In genomic region chr7:91164948-91165845, GRCh38 we compare ENCODE assay signal across 8 cellular contexts.
A peak's percentile ranks its signal among the peaks of the same experiment; 100 is the strongest.
DNase-seq lines count a peak whose midpoint lies in the region; ATAC-seq and TF ChIP-seq lines count a peak whose summit lies in the region.

No MANE protein-coding gene starts in this region.

- H4K5ac ChIP-seq in mesendoderm (ENCODE audit: low read length): no peak overlapping the region

- no peak overlapping the region for H3K4me2 ChIP-seq in mesendoderm (ENCODE audit: low read length)

- no peaks in the 10 kb centered on the region for H3K36me3 ChIP-seq in suprapubic skin
- no peaks in the 10 kb centered on the region for H3K36me3 ChIP-seq in mesendoderm (ENCODE audit: control insufficient read depth, insufficient read depth, low read length)

- ATAC-seq in GM19452 (IDR thresholded peaks at IDR 0.05; ENCODE audit: unreplicated experiment): peak; percentile 88
- peak; percentile 85 for ATAC-seq in HG03457 (IDR thresholded peaks at IDR 0.05; ENCODE audit: unreplicated experiment)

- TF ChIP-seq POLR2A in suprapubic skin (IDR thresholded peaks at IDR 0.05): no peak

- H3K4me3 ChIP-seq in cardiac fibroblast (replicated peaks in 1 of 2; ENCODE audit: low read depth in 2 of 2, low read length in 2 of 2) (peak overlapping the region in 1 of 2 donors; percentile 24), suprapubic skin (no peak overlapping the region), mesendoderm (ENCODE audit: low read length) (no peak overlapping the region)

- H3K27ac ChIP-seq in suprapubic skin: peak overlapping the region; percentile 27
- no peak overlapping the region for H3K27ac ChIP-seq in mesendoderm (ENCODE audit: low read depth, low read length)

- H4K8ac ChIP-seq in mesendoderm (ENCODE audit: low read depth, low read length): no peak overlapping the region

- H3K18ac ChIP-seq in mesendoderm (ENCODE audit: low read length): no peak overlapping the region

- TF ChIP-seq CTCF in cardiac fibroblast (IDR thresholded peaks at IDR 0.05; ENCODE audit: low read depth, low read length): no peak
- no peak for TF ChIP-seq CTCF in suprapubic skin (IDR thresholded peaks at IDR 0.05)

- no peak overlapping the region for H3K9ac ChIP-seq in mesendoderm (ENCODE audit: low read length)

- WGBS in suprapubic skin: 56% methylated on average over 9 of the region's 9 CpGs
- no CpG with 5 or more reads among the region's 9 CpGs for WGBS in mesendoderm (ENCODE audit: extremely low coverage, insufficient coverage, low lambda C conversion rate)

- no peak overlapping the region for H2AK5ac ChIP-seq in mesendoderm (ENCODE audit: low read length)

- H2BK15ac ChIP-seq in mesendoderm (replicated peaks; ENCODE audit: low read depth): no peak overlapping the region

- no peaks in the 10 kb centered on the region for H3K9me3 ChIP-seq in suprapubic skin

- H2BK5ac ChIP-seq in mesendoderm (ENCODE audit: low read length): no peak overlapping the region

- no peaks in the 10 kb centered on the region for H3K79me2 ChIP-seq in mesendoderm (ENCODE audit: control insufficient read depth, insufficient read depth, low read length)

- H3K23ac ChIP-seq in mesendoderm (ENCODE audit: low read length): no peak overlapping the region

- no peak overlapping the region for H3K4ac ChIP-seq in mesendoderm (ENCODE audit: low read depth, low read length)

- H3K4me1 ChIP-seq in suprapubic skin (no peaks in the 10 kb centered on the region), mesendoderm (ENCODE audit: control insufficient read depth, low read depth, low read length) (peaks cover 2% of the 10 kb centered on the region)

- no peaks in the 10 kb centered on the region for H3K79me1 ChIP-seq in mesendoderm (ENCODE audit: low read length)

- H3K56ac ChIP-seq in mesendoderm (ENCODE audit: low read length): no peak overlapping the region

- DNase-seq in AG20443 (ENCODE audit: low spot score) (peak; percentile 77), cardiac fibroblast (ENCODE audit: low read depth in 2 of 2) (peak; percentile 73 to 91), suprapubic skin (ENCODE audit: low spot score in 2 of 2) (no peak), mesendoderm (no peak)
- DNase-seq in activated CD4-positive, CD25-positive, alpha-beta regulatory T cell treated with anti-CD3 and anti-CD28 coated beads, Interleukin-2, amount 50 U/mL, for 72 hours: no peak
- DNase-seq in NK-92 treated with Interleukin-12 subunit alpha and Interleukin-12 subunit beta, amount 100 ng/mL, for 24 hours (lab: John Stamatoyannopoulos, UW): no peak

- TF ChIP-seq EP300 in suprapubic skin (IDR thresholded peaks at IDR 0.05): no peak

- H3K27me3 ChIP-seq in suprapubic skin (no peaks in the 10 kb centered on the region), mesendoderm (ENCODE audit: insufficient read depth, low read length, poor library complexity) (no peaks in the 10 kb centered on the region)

- H2BK120ac ChIP-seq in mesendoderm (ENCODE audit: low read depth, low read length): no peak overlapping the region

Comparison
In these comparisons a context has a peak if more than half of its experiments do, and no peak if none do; other contexts are left out.
1. DNase-seq: peak in AG20443 (single experiment) and cardiac fibroblast (2 of 2); none in suprapubic skin (0 of 2), mesendoderm (single experiment), activated CD4-positive, CD25-positive, alpha-beta regulatory T cell treated with anti-CD3 and anti-CD28 coated beads, Interleukin-2, amount 50 U/mL, for 72 hours (single experiment) and NK-92 treated with Interleukin-12 subunit alpha and Interleukin-12 subunit beta, amount 100 ng/mL, for 24 hours (single experiment).